ENCODE assay signal across 10 cellular contexts in the genomic region with DNA sequence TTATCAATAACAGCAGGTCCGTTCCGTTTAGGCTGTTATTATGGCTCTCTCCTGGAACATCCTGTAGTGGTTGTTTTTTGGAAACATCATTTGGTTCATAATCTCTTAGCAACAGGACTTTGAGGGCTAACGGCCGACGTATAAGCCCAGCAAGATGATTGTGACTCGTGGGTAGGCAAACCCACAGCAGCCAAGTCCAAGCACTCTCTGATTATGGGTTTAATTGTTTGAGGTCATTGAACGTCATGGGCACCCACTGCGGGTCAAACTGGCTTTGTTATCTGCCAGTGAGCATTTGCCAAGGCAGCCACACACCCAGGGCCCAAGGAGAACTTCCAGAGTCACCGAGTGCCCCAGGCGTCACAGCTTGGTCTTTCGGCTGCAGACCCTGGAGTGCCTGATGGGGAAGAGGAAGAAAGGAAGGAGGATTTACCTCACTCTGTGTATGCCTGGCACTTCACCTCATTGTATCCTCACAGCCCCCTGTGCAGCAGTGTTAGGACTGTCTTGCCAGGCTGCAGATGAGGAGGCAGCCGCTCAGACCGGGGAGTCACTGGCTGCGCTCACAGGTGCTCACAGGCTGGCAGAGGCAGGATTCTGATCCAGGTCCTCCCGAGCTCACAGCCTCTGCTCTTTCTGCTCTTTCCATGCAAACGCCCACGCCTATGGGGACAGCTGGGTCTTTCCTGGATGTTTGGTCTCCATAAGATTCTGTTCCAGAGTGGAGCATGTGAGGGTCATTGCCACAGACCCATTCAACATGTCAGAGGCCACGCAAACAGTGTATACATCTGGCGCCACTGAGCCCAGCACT. TPM values are rescaled to one million over a fixed set of nuclear protein-coding genes. Genes with fewer than 3 reads are reported as not detected.
DNase-seq lines count a peak whose midpoint lies in the region; ATAC-seq and TF ChIP-seq lines count a peak whose summit lies in the region.
"Had no signal": no experiment of that assay in that cellular context is flagged by ENCODE, and none has a peak within 500 bp of the region (broad histone marks: within the 10 kb centered on the region; RNA-seq: fewer than 3 reads in every experiment).

No MANE protein-coding gene starts in this region.

- ATAC-seq in GM19351 (IDR thresholded peaks at IDR 0.05; ENCODE audit: unreplicated experiment): no peak

- H3K9me3 ChIP-seq in GM23248 (ENCODE audit: low read depth): no peaks in the 10 kb centered on the region
- H3K9me3 ChIP-seq in osteoblast (ENCODE audit: low read depth, low read length): no peaks in the 10 kb centered on the region

- WGBS in GM23248 (ENCODE audit: low coverage in 1 of 2, low lambda C conversion rate in 2 of 2, missing lambda C conversion rate in 2 of 2), 2 experiments: 83 to 84% methylated on average over 19 of the region's 19 CpGs

- in situ Hi-C loops in GM23248 (cut with MboI): no loop called here

- H3K27ac ChIP-seq in GM23248 (peak overlapping the region; percentile 51), osteoblast (ENCODE audit: low read depth, low read length) (peak overlapping the region; percentile 61)

- peaks cover 13% of the 10 kb centered on the region; the same call in 1 of the 2 replicates for H3F3A ChIP-seq in GM23248 (ENCODE audit: insufficient read depth)

- H4K20me1 ChIP-seq in GM23248 (ENCODE audit: insufficient read depth) (no peaks in the 10 kb centered on the region), osteoblast (ENCODE audit: insufficient read depth, low read length) (no peaks in the 10 kb centered on the region)

- no peak overlapping the region for H2AFZ ChIP-seq in GM23248
- no peak overlapping the region for H2AFZ ChIP-seq in osteoblast (ENCODE audit: low read length)

- H3K36me3 ChIP-seq in GM23248 (ENCODE audit: low read depth) (no peaks in the 10 kb centered on the region), osteoblast (ENCODE audit: insufficient read depth, low read length) (no peaks in the 10 kb centered on the region)

- H3K9ac ChIP-seq in GM23248: no peak overlapping the region

- TF ChIP-seq CTCF in osteoblast (IDR thresholded peaks at IDR 0.05; ENCODE audit: extremely low read depth, low read depth, low read length): no peak

- DNase-seq in GM23248: peak; percentile 58
- peak; percentile 93 for DNase-seq in NCI-H748 treated with DMSO at 0.1 percent for 48 hours (lab: John Stamatoyannopoulos, UW)
- peak; percentile 28 for DNase-seq in dermis blood vessel endothelial cell
- DNase-seq in osteoblast (ENCODE audit: insufficient read length, low spot score, missing footprints): peak; percentile 86
- DNase-seq in NCI-H524 treated with DMSO at 0.1 percent for 48 hours (lab: John Stamatoyannopoulos, UW): no peak
- DNase-seq in NCI-H2107 (lab: John Stamatoyannopoulos, UW): no peak
- DNase-seq in NCI-H1694 (lab: John Stamatoyannopoulos, UW): no peak

- H3K9me2 ChIP-seq in GM23248 (ENCODE audit: insufficient read depth): no peaks in the 10 kb centered on the region

- H3K79me2 ChIP-seq in GM23248 (ENCODE audit: insufficient read depth) (no peaks in the 10 kb centered on the region), osteoblast (ENCODE audit: insufficient read depth, low read length) (no peaks in the 10 kb centered on the region)

- peak overlapping the region; percentile 13 for H3K4me2 ChIP-seq in GM23248 (ENCODE audit: unreplicated experiment)
- H3K4me2 ChIP-seq in osteoblast (ENCODE audit: insufficient read depth, low read length): peak overlapping the region; percentile 6

- H3K4me1 ChIP-seq in GM23248 (ENCODE audit: insufficient read depth) (peaks cover 40% of the 10 kb centered on the region), osteoblast (ENCODE audit: insufficient read depth, low read length) (peaks cover 49% of the 10 kb centered on the region)

- H3K27me3 ChIP-seq in GM23248 (replicated peaks; ENCODE audit: insufficient read depth): no peaks in the 10 kb centered on the region
- no peaks in the 10 kb centered on the region for H3K27me3 ChIP-seq in osteoblast (ENCODE audit: insufficient read depth, low read length)

- H3K4me3 ChIP-seq in GM23248: no peak overlapping the region
- H3K4me3 ChIP-seq in osteoblast (ENCODE audit: insufficient read depth, low read length): no peak overlapping the region

RNA-seq across cellular contexts. Expression of gene EPS8L3, which starts 30.8 kb away (rescaled TPM):
- total RNA-seq in GM23248 (2014; rRNA removed; shearing (Covaris generic)): not detected in 2 replicates
- not detected in 2 replicates for polyA plus RNA-seq in GM23248 (2016; fragmentation: Nextera tagmentation; extraction: Ambion mirVana)
- total RNA-seq in dermis blood vessel endothelial cell (not detected in 2 replicates), osteoblast (not detected in 2 replicates)
- total RNA-seq: aorta, glomerular endothelial cell had no signal

RNA-seq across cellular contexts. Expression of gene GSTM3, which starts 53.7 kb away (rescaled TPM):
- total RNA-seq in GM23248 (2014; rRNA removed; shearing (Covaris generic)): 28.7 and 30.0 TPM in 2 replicates
- 75.2 and 81.0 TPM in 2 replicates for polyA plus RNA-seq in GM23248 (2016; fragmentation: Nextera tagmentation; extraction: Ambion mirVana)
- 25.1 and 54.1 TPM in 2 replicates for total RNA-seq in dermis blood vessel endothelial cell
- 49.9 and 50.1 TPM in 2 replicates for total RNA-seq in osteoblast

Comparison
In these comparisons a context has a peak if more than half of its experiments do, and no peak if none do; other contexts are left out.
1. DNase-seq: peak in GM23248 (single experiment), NCI-H748 treated with DMSO at 0.1 percent for 48 hours (single experiment), dermis blood vessel endothelial cell (single experiment) and osteoblast (single experiment); none in NCI-H524 treated with DMSO at 0.1 percent for 48 hours (single experiment), NCI-H2107 (single experiment) and NCI-H1694 (single experiment).